17 cellular contexts compared by ENCODE assay signal in genomic region chr12:122006186-122006926, GRCh38. TPM values are rescaled to one million over a fixed set of nuclear protein-coding genes. Genes with fewer than 3 reads are reported as not detected.
DNase-seq lines count a peak whose midpoint lies in the region; TF ChIP-seq lines count a peak whose summit lies in the region.
"Had no signal": no experiment of that assay in that cellular context is flagged by ENCODE, and none has a peak within 500 bp of the region (broad histone marks: within the 10 kb centered on the region; RNA-seq: fewer than 3 reads in every experiment).

No MANE protein-coding gene starts in this region.

- no peaks in the 10 kb centered on the region for H3K9me3 ChIP-seq in BLaER1 treated with 17β-estradiol and CSF1 and Interleukin-3, amounts not matched to agents 10 nM and 100 nM (replicated peaks in 1 of 11)
- H3K9me3 ChIP-seq in ovary = no peaks in the 10 kb centered on the region
- H3K9me3 ChIP-seq: spleen, testis had no signal

- no peak overlapping the region for H3K4me3 Mint-ChIP-seq in chondrocyte (ENCODE audit: unreplicated experiment)

- H3K27me3 Mint-ChIP-seq in chondrocyte (ENCODE audit: low read depth) = no peaks in the 10 kb centered on the region

- H3K9ac ChIP-seq in BLaER1 treated with 17β-estradiol and CSF1 and Interleukin-3, amounts not matched to agents 10 nM and 100 nM = peak overlapping the region in 8 of 11 experiments; percentile 67 to 86 (median 79); a peak in 16 of 22 replicates

- H3K27me3 ChIP-seq in BLaER1 treated with 17β-estradiol and CSF1 and Interleukin-3, amounts not matched to agents 10 nM and 100 nM = peaks cover 0 to 84% (median 0%) of the 10 kb centered on the region in 11 experiments; a peak in 4 of 22 replicates
- no peaks in the 10 kb centered on the region for H3K27me3 ChIP-seq in ovary
- H3K27me3 ChIP-seq: dorsolateral prefrontal cortex, testis had no signal

- H3K9me3 Mint-ChIP-seq in chondrocyte (ENCODE audit: low read depth) = no peaks in the 10 kb centered on the region

- H3K4me3 ChIP-seq in BLaER1 treated with 17β-estradiol and CSF1 and Interleukin-3, amounts not matched to agents 10 nM and 100 nM = peak overlapping the region in 8 of 10 experiments; percentile 42 to 63 (median 57); a peak in 15 of 20 replicates
- H3K4me3 ChIP-seq in GM12875 (ENCODE audit: low read depth, low read length) (peak overlapping the region; percentile 14), ovary (no peak overlapping the region)
- H3K4me3 ChIP-seq: dorsolateral prefrontal cortex, testis had no signal

- no peak overlapping the region for H3K27ac Mint-ChIP-seq in chondrocyte (ENCODE audit: unreplicated experiment)

- no peaks in the 10 kb centered on the region for H4K20me1 ChIP-seq in BLaER1 treated with 17β-estradiol and CSF1 and Interleukin-3, amounts not matched to agents 10 nM and 100 nM

- H3K36me3 Mint-ChIP-seq in chondrocyte (ENCODE audit: low read depth) = peaks cover 4% of the 10 kb centered on the region

- no peak for TF ChIP-seq EP300 in ovary (IDR thresholded peaks at IDR 0.05)

- no peak for TF ChIP-seq POLR2A in ovary (IDR thresholded peaks at IDR 0.05)

- intact Hi-C loops in ovary (cut with DNase I) = no loop called here

- WGBS in ovary, 3 donors = 92 to 95% (median 94%) methylated on average over 24 of the region's 24 CpGs

- TF ChIP-seq CTCF in GM12875 (IDR thresholded peaks at IDR 0.05; ENCODE audit: borderline replicate concordance, insufficient read depth, low read depth, low read length) (no peak), chondrocyte (IDR thresholded peaks at IDR 0.05) (no peak), ovary (IDR thresholded peaks at IDR 0.05) (no peak)

- H3K4me1 Mint-ChIP-seq in chondrocyte (ENCODE audit: low read depth) = peaks cover 18% of the 10 kb centered on the region

- peak overlapping the region; percentile 58 to 98 (median 93) for H3K4me2 ChIP-seq in BLaER1 treated with 17β-estradiol and CSF1 and Interleukin-3, amounts not matched to agents 10 nM and 100 nM

- DNase-seq in SIG-M5 (lab: John Stamatoyannopoulos, UW) = peak; percentile 30
- DNase-seq in chondrocyte (ENCODE audit: low spot score) = peak; percentile 64
- no peak for DNase-seq in ovary
- no peak for DNase-seq in HPDE6-E6E7 (ENCODE audit: extremely low spot score)
- no peak for DNase-seq in COLO829 (ENCODE audit: low spot score)
- DNase-seq in AG08395 (ENCODE audit: low spot score) = no peak
- DNase-seq: COR-L47, dorsolateral prefrontal cortex, mesendoderm, NCI-H1048, NCI-H2227 treated with DMSO at 0.1 percent for 48 hours, occipital lobe, spleen, T-helper 9 cell, testis had no signal

- peaks cover 0 to 7% (median 0%) of the 10 kb centered on the region in 11 experiments; a peak in 6 of 22 replicates for H3K36me3 ChIP-seq in BLaER1 treated with 17β-estradiol and CSF1 and Interleukin-3, amounts not matched to agents 10 nM and 100 nM
- H3K36me3 ChIP-seq in ovary = no peaks in the 10 kb centered on the region
- H3K36me3 ChIP-seq: spleen had no signal

- H3K4me1 ChIP-seq in BLaER1 treated with 17β-estradiol and CSF1 and Interleukin-3, amounts not matched to agents 10 nM and 100 nM = peaks cover 47 to 100% (median 100%) of the 10 kb centered on the region in 10 experiments
- peaks cover 10% of the 10 kb centered on the region for H3K4me1 ChIP-seq in ovary (ENCODE audit: insufficient read depth)

- H3K27ac ChIP-seq in BLaER1 treated with 17β-estradiol and CSF1 and Interleukin-3, amounts not matched to agents 10 nM and 100 nM = peak overlapping the region in 8 of 11 experiments; percentile 62 to 97 (median 90); a peak in 16 of 22 replicates
- H3K27ac ChIP-seq in ovary = no peak overlapping the region
- H3K27ac ChIP-seq: testis had no signal

RNA-seq across cellular contexts. Expression of gene BCL7A, which starts 15.3 kb away (rescaled TPM):
- total RNA-seq in chondrocyte = 7.1 to 10.0 TPM (median 9.1 TPM) in 3 replicates
- 1 to 10 TPM; 4.4 to 9.1 (median 7.2) TPM for total RNA-seq in ovary
- 1 to 10 TPM; 5.0 to 6.4 TPM for polyA plus RNA-seq in ovary

Comparison
In these comparisons a context has a peak if more than half of its experiments do, and no peak if none do; other contexts are left out.
1. H3K27ac ChIP-seq: peak in BLaER1 treated with 17β-estradiol and CSF1 and Interleukin-3, amounts not matched to agents 10 nM and 100 nM (8 of 11); none in ovary (0 of 2).
2. DNase-seq: peak in SIG-M5 (single experiment) and chondrocyte (single experiment); none in ovary (0 of 5), HPDE6-E6E7 (single experiment), COLO829 (single experiment) and AG08395 (single experiment).